In genomic region chr1:220291575-220291974, GRCh38 we compare ENCODE assay signal across 27 cellular contexts.
"Had no signal": no experiment of that assay in that cellular context is flagged by ENCODE, and none has a peak within 500 bp of the region (broad histone marks: within the 10 kb centered on the region; RNA-seq: fewer than 3 reads in every experiment).

No MANE protein-coding gene starts in this region.

- ATAC-seq: left cardiac atrium; left lobe of liver; left ventricle myocardium superior; naive thymus-derived CD8-positive, alpha-beta T cell; pancreas; right cardiac atrium; sciatic nerve; upper lobe of right lung had no signal

- H3K4me1 Mint-ChIP-seq: memory B cell, neural crest cell had no signal

- H3K9me3 Mint-ChIP-seq: memory B cell; naive thymus-derived CD8-positive, alpha-beta T cell; nephron; neural crest cell; stimulated activated naive CD8-positive, alpha-beta T cell treated with anti-CD3 and anti-CD28 coated beads, Interleukin-15, Interleukin-2, amounts not matched to agents 100 ng/mL and 50 ng/mL, for 24 hours had no signal

- H3K27ac Mint-ChIP-seq: memory B cell; naive thymus-derived CD8-positive, alpha-beta T cell; nephron; stimulated activated naive CD8-positive, alpha-beta T cell treated with anti-CD3 and anti-CD28 coated beads, Interleukin-15, Interleukin-2, amounts not matched to agents 100 ng/mL and 50 ng/mL, for 24 hours had no signal

- H3K4me3 Mint-ChIP-seq: memory B cell; naive thymus-derived CD8-positive, alpha-beta T cell; nephron; neural crest cell; stimulated activated naive CD8-positive, alpha-beta T cell treated with anti-CD3 and anti-CD28 coated beads, Interleukin-15, Interleukin-2, amounts not matched to agents 100 ng/mL and 50 ng/mL, for 24 hours had no signal

- FAIRE-seq: keratinocyte, pancreas, urothelium cell line had no signal

- DNase-seq: hippocampal formation; kidney glomerular epithelial cell; left cardiac atrium; left ventricle myocardium superior; midbrain; naive thymus-derived CD8-positive, alpha-beta T cell; nucleus accumbens; pancreas; posterior cingulate gyrus; retina; right cardiac atrium; stimulated activated CD4-positive, alpha-beta T cell treated with anti-CD3 and anti-CD28 coated beads, Interleukin-12 subunit alpha, Interleukin-12 subunit beta, amount 100 ng/mL, for 4 hours; stimulated activated CD4-positive, alpha-beta T cell treated with anti-CD3 and anti-CD28 coated beads, Interleukin-15, amount 100 ng/mL, for 24 hours; stimulated activated CD4-positive, alpha-beta T cell treated with anti-CD3 and anti-CD28 coated beads, Interleukin-2, amount 100 ng/mL, for 24 hours; stimulated activated CD4-positive, alpha-beta T cell treated with anti-CD3 and anti-CD28 coated beads, Interleukin-4, amount 100 ng/mL, for 1 hour; stimulated activated naive CD4-positive, alpha-beta T cell; tibial artery; trophoblast cell; upper lobe of right lung had no signal

- H3K36me3 Mint-ChIP-seq: memory B cell; naive thymus-derived CD8-positive, alpha-beta T cell had no signal
